8 cellular contexts compared by ENCODE assay signal in genomic region chr2:33583194-33583938, GRCh38. TPM values are rescaled to one million over a fixed set of nuclear protein-coding genes. Genes with fewer than 3 reads are reported as not detected.
DNase-seq lines count a peak whose midpoint lies in the region; ATAC-seq, FAIRE-seq and TF ChIP-seq lines count a peak whose summit lies in the region.

No MANE protein-coding gene starts in this region.

- H4K5ac ChIP-seq in IMR-90 (ENCODE audit: low read depth, low read length), result no peak overlapping the region

- H2AFZ ChIP-seq in IMR-90 (replicated peaks; ENCODE audit: low read length, poor library complexity), result no peak overlapping the region

- 0 out of 3 replicates have a peak overlapping the region, but pooled peaks have one; percentile 23 for H2BK15ac ChIP-seq in IMR-90 (ENCODE audit: low read depth, low read length)

- no peak overlapping the region for H3K14ac ChIP-seq in IMR-90 (replicated peaks; ENCODE audit: low read depth, low read length)

- no peak overlapping the region for H2AK9ac ChIP-seq in IMR-90 (replicated peaks; ENCODE audit: low read depth, low read length, poor library complexity)

- TF ChIP-seq CTCF in IMR-90 (conservative IDR thresholded peaks at IDR 0.05; ENCODE audit: low read depth, low read length) (peak; percentile 83), fibroblast of villous mesenchyme (IDR thresholded peaks at IDR 0.05; ENCODE audit: insufficient read depth, low read depth, low read length) (peak; percentile 87)

- peak; percentile 96 for FAIRE-seq in TTC549 (lab: Jason Lieb, UNC)

- BruUV-seq in IMR-90 (replicated peaks; lab: Mats Ljungman, UMichigan), result no TSS peak

- no peak overlapping the region for H2AK5ac ChIP-seq in IMR-90 (ENCODE audit: low read depth, low read length)

- H3K4me2 ChIP-seq in IMR-90 (ENCODE audit: low read depth, low read length), result no peak overlapping the region

- TF ChIP-seq POLR2A in IMR-90 (IDR thresholded peaks at IDR 0.05; ENCODE audit: low read depth, low read length), result no peak

- H3K79me1 ChIP-seq in IMR-90 (ENCODE audit: low read depth in 1 of 2, low read length in 2 of 2), result peaks cover 11 to 22% of the 10 kb centered on the region in 2 experiments

- H3K9ac ChIP-seq in IMR-90 (ENCODE audit: low read depth, low read length), result no peak overlapping the region

- H3K4me1 ChIP-seq in IMR-90 (ENCODE audit: control insufficient read depth, insufficient read depth, low read length), result peaks cover 2% of the 10 kb centered on the region; the same call in 1 of the 2 replicates

- intact Hi-C loops in IMR-90 (cut with micrococcal nuclease), result loop anchor here (1.0 to 10.0 kb wide), 8 partner anchors 107 to 1031 kb away; partner anchors contain the start of gene RASGRP3

- peak overlapping the region; percentile 29; the same call in 1 of the 2 replicates for H4K91ac ChIP-seq in IMR-90 (ENCODE audit: insufficient read depth, low read depth, low read length)

- POLR2A ChIA-PET in IMR-90 (lab: Charles Lee; ENCODE audit: unreplicated experiment), result interaction anchor here (0.6 to 0.7 kb wide), 2 partner anchors 9 to 12 kb away, joined by 3 to 4 read pairs; no protein-coding TSS in a partner anchor

- peaks cover 2% of the 10 kb centered on the region; the same call in 1 of the 2 replicates for H3K9me1 ChIP-seq in IMR-90 (ENCODE audit: insufficient read depth, low read length)

- TF ChIP-seq RAD21 in IMR-90 (IDR thresholded peaks at IDR 0.05; ENCODE audit: low read length), result peak; percentile 87

- H3K4me3 ChIP-seq in IMR-90 (ENCODE audit: insufficient read depth, low read depth, low read length) (no peak overlapping the region), fibroblast of villous mesenchyme (ENCODE audit: low read depth, low read length) (no peak overlapping the region)

- 0 out of 2 replicates have a peak, but pooled peaks cover 4% of the 10 kb centered on the region for H4K20me1 ChIP-seq in IMR-90 (ENCODE audit: insufficient read depth, low read length)

- peaks cover 22% of the 10 kb centered on the region for H3K36me3 ChIP-seq in IMR-90 (ENCODE audit: control insufficient read depth, insufficient read depth, low read length)

- peak; percentile 3 for DNase-seq in COLO668 (lab: John Stamatoyannopoulos, UW; ENCODE audit: unreplicated experiment)
- DNase-seq in IMR-90, result peak; percentile 52
- DNase-seq in fibroblast of villous mesenchyme (ENCODE audit: low read depth), result peak; percentile 54
- peak; percentile 88 for DNase-seq in pons (ENCODE audit: low spot score)
- no peak for DNase-seq in activated effector memory CD4-positive, alpha-beta T cell treated with Interleukin-2 at 50 U/mL for 16 hours

- H4K8ac ChIP-seq in IMR-90 (ENCODE audit: low read depth in 2 of 2, low read length in 2 of 2), result no peak overlapping the region

- no peaks in the 10 kb centered on the region for H3K9me3 ChIP-seq in IMR-90 (ENCODE audit: control insufficient read depth, insufficient read depth, low read length)

- H3K27me3 ChIP-seq in IMR-90 (ENCODE audit: control insufficient read depth, insufficient read depth, low read length), result no peaks in the 10 kb centered on the region

- CTCF ChIA-PET in IMR-90 (lab: Yijun Ruan, JAX), result interaction anchor here (0.6 to 1.1 kb wide), 7 partner anchors 108 to 943 kb away, joined by 3 to 8 read pairs (median 5); no protein-coding TSS in a partner anchor

- no peak overlapping the region for H2BK120ac ChIP-seq in IMR-90 (ENCODE audit: low read depth, low read length)

- H3K23ac ChIP-seq in IMR-90 (ENCODE audit: low read depth, low read length), result no peak overlapping the region

- no peak overlapping the region for H2BK5ac ChIP-seq in IMR-90 (ENCODE audit: low read depth, low read length, poor library complexity, severe bottlenecking)

- WGBS in IMR-90 (ENCODE audit: extremely low coverage in 2 of 2, insufficient read length in 1 of 2), 2 experiments, result no CpG with 5 or more reads among the region's 2 CpGs

- no peak overlapping the region for H3K27ac ChIP-seq in IMR-90 (ENCODE audit: insufficient read depth, low read length)

- in situ Hi-C loops in IMR-90 (cut with MboI; ENCODE audit: low sequenced_read_pairs), result loop anchor here (5.0 kb wide), 1 partner anchor 106 kb away; the partner anchor contains the start of gene RASGRP3

- dilution Hi-C loops in IMR-90 (cut with HindIII; ENCODE audit: low sequenced_read_pairs, unreplicated experiment), result no loop called here

- peak; percentile 80 for ATAC-seq in GM18511 (IDR thresholded peaks at IDR 0.05; ENCODE audit: unreplicated experiment)
- ATAC-seq in IMR-90 (ENCODE audit: low read depth), result peak; percentile 77
- no peak for ATAC-seq in HG03432 (IDR thresholded peaks at IDR 0.05; ENCODE audit: unreplicated experiment)

- no peak overlapping the region for H3K4ac ChIP-seq in IMR-90 (ENCODE audit: low read depth, low read length)

- H3K56ac ChIP-seq in IMR-90 (ENCODE audit: extremely low read depth, insufficient read depth, low read length), result no peak overlapping the region

- H3K18ac ChIP-seq in IMR-90 (ENCODE audit: low read depth, low read length), result no peak overlapping the region

- H2BK20ac ChIP-seq in IMR-90 (ENCODE audit: low read depth, low read length), result no peak overlapping the region

TF ChIP-seq in IMR-90, 13 proteins besides CTCF, POLR2A, EP300 and RAD21:
- peak; percentile 87 for TF ChIP-seq SMC3 (IDR thresholded peaks at IDR 0.05; ENCODE audit: low read depth, low read length)
- no peak for TF ChIP-seq USF2 (IDR thresholded peaks at IDR 0.05; ENCODE audit: low read depth, low read length)

RNA-seq across cellular contexts. Expression of gene FAM98A, which starts 15.7 kb away (rescaled TPM):
- total RNA-seq in IMR-90 (2012; rRNA removed), result 101 and 131 TPM in 2 replicates
- 113 and 236 TPM in 2 replicates for polyA plus RNA-seq in IMR-90 (2012; rRNA removed)
- polyA plus RNA-seq in IMR-90 (2012; cell fraction: cytosol; rRNA removed), result 27.5 and 118 TPM in 2 replicates
- polyA plus RNA-seq in IMR-90 (2012; cell fraction: nucleus; rRNA removed; ENCODE audit: low replicate concordance), result 15.9 and 60.5 TPM in 2 replicates
- total RNA-seq in fibroblast of villous mesenchyme, result 152 and 179 TPM in 2 replicates
